Comparison of ENCODE assay signal across 8 cellular contexts in genomic region chr1:26471498-26472329, GRCh38.
DNase-seq lines count a peak whose midpoint lies in the region; ATAC-seq and TF ChIP-seq lines count a peak whose summit lies in the region.

No MANE protein-coding gene starts in this region.

- peak; percentile 6 for ATAC-seq in HG03064 (IDR thresholded peaks at IDR 0.05; ENCODE audit: low read depth, unreplicated experiment)

- H3K4me3 ChIP-seq in epithelial cell of esophagus (ENCODE audit: low read length) = peak overlapping the region; percentile 76

- TF ChIP-seq CTCF in epithelial cell of esophagus (IDR thresholded peaks at IDR 0.05; ENCODE audit: insufficient read depth, low read depth, low read length, missing control alignments) = no peak

- peak; percentile 7 for DNase-seq in activated gamma-delta T cell treated with anti-CD3 and anti-CD28 coated beads, Interleukin-2, amount 50 U/mL, for 16 hours (ENCODE audit: low read depth)
- DNase-seq in activated gamma-delta T cell treated with Interleukin-2 at 50 U/mL for 16 hours (no peak), NCI-H2227 treated with DMSO at 0.1 percent for 48 hours (lab: John Stamatoyannopoulos, UW) (peak; percentile 87), epithelial cell of esophagus (ENCODE audit: low read depth) (peak; percentile 59), midbrain (lab: John Stamatoyannopoulos, UW) (peak; percentile 36)
- DNase-seq in activated CD4-positive, alpha-beta T cell treated with anti-CD3 and anti-CD28 coated beads for 4 hours = peak; percentile 23 to 31
- peak in 5 of 6 experiments; percentile 20 to 74 (median 58) for DNase-seq in stimulated activated naive CD4-positive, alpha-beta T cell (lab: John Stamatoyannopoulos, UW)
